ENCODE assay signal across 10 cellular contexts in the genomic region with DNA sequence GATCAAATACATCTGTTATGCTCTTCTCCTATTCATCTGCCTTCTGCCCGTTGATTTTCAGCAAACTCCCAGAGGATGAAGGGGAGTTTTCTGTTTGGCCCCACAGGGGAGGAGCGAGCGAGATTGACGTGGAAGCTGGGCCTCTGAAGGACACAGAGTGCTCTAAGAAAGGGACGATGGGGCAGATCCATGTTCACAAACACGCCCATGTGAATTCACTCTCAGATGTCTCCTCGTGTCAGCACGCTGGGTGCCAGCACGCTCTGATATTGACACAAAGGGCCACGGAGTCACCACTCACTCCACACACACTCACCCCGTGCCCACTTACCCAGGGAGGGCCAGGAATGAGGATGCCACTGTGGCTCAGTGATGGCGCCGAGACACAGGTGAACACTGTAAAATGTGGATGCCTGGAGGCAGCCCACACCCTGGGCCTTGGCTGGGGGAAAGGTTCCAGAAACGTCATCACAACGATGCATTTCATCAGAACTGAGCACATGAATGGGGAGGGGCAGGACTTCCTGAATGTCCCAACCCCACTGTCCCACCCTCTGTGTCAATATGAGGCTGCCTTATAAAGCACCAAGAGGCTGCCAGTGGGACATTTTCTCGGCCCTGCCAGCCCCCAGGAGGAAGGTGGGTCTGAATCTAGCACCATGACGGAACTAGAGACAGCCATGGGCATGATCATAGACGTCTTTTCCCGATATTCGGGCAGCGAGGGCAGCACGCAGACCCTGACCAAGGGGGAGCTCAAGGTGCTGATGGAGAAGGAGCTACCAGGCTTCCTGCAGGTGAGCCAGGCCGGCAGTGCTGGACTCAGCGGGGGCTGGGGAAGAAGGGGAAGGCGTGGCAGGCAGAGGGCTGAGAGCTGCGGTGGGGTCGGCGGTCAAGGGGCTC. TPM values are rescaled to one million over a fixed set of nuclear protein-coding genes. Genes with fewer than 3 reads are reported as not detected.
DNase-seq lines count a peak whose midpoint lies in the region; ATAC-seq and TF ChIP-seq lines count a peak whose summit lies in the region.
"Had no signal": no experiment of that assay in that cellular context is flagged by ENCODE, and none has a peak within 500 bp of the region (broad histone marks: within the 10 kb centered on the region; RNA-seq: fewer than 3 reads in every experiment).

A gene (plus strand): TSS at position 605 of the 903 bp plus-strand sequence. CDS start 55 bp downstream, at position 660.

- no peak for TF ChIP-seq EP300 in transverse colon (IDR thresholded peaks at IDR 0.05; ENCODE audit: low read depth)

- DNase-seq in activated naive CD4-positive, alpha-beta T cell treated with anti-CD3 and anti-CD28 coated beads, Interleukin-2, amount 10 ng/mL, durations not matched to agents 7 days and 5 days: no peak
- DNase-seq in activated naive CD4-positive, alpha-beta T cell (lab: John Stamatoyannopoulos, UW): no peak
- DNase-seq in activated CD4-positive, alpha-beta memory T cell treated with anti-CD3 and anti-CD28 coated beads, Interleukin-2, amount 10 ng/mL, durations not matched to agents 7 days and 5 days: no peak
- DNase-seq in left lung (no peak), transverse colon (peak; percentile 41), NCI-H2081 treated with DMSO at 0.1 percent for 48 hours (lab: John Stamatoyannopoulos, UW) (no peak), NCI-H1105 treated with DMSO at 0.1 percent for 48 hours (lab: John Stamatoyannopoulos, UW) (no peak)
- DNase-seq: effector CD4-positive, alpha-beta T cell had no signal

- H3K36me3 ChIP-seq in left lung (no peaks in the 10 kb centered on the region), transverse colon (no peaks in the 10 kb centered on the region)

- H3K27me3 Mint-ChIP-seq in activated naive CD4-positive, alpha-beta T cell treated with anti-CD3 and anti-CD28 coated beads, Interleukin-2, amount 10 ng/mL, durations not matched to agents 7 days and 5 days: no peaks in the 10 kb centered on the region
- no peaks in the 10 kb centered on the region for H3K27me3 Mint-ChIP-seq in activated CD4-positive, alpha-beta memory T cell treated with anti-CD3 and anti-CD28 coated beads, Interleukin-2, amount 10 ng/mL, durations not matched to agents 7 days and 5 days

- H3K27ac ChIP-seq in left lung (peak within 1 kb of the TSS; percentile 3 to 87), transverse colon (peak within 1 kb of the TSS in 3 of 4 donors; percentile 0 to 42 (median 18))

- ATAC-seq in left lung (no peak), GM21526 (IDR thresholded peaks at IDR 0.05; ENCODE audit: low FRiP score, unreplicated experiment) (no peak)

- CTCF ChIA-PET in activated naive CD4-positive, alpha-beta T cell treated with anti-CD3 and anti-CD28 coated beads, Interleukin-2, amount 10 ng/mL, durations not matched to agents 7 days and 5 days (lab: Charles Lee): interaction anchor here (0.9 to 3.7 kb wide), 5 partner anchors 15 to 53 kb away, joined by 3 to 47 read pairs (median 6); a partner anchor contains a TSS
- CTCF ChIA-PET in activated CD4-positive, alpha-beta memory T cell treated with anti-CD3 and anti-CD28 coated beads, Interleukin-2, amount 10 ng/mL, durations not matched to agents 7 days and 5 days (lab: Charles Lee): interaction anchor here (1.0 to 10.7 kb wide), 3 partner anchors 12 to 19 kb away, joined by 3 to 180 read pairs (median 9); a partner anchor contains a TSS

- TF ChIP-seq POLR2A in transverse colon (IDR thresholded peaks at IDR 0.05): peak; percentile 13

- H3K27me3 ChIP-seq in left lung (no peaks in the 10 kb centered on the region), transverse colon (no peaks in the 10 kb centered on the region)

- H3K4me3 Mint-ChIP-seq in activated naive CD4-positive, alpha-beta T cell treated with anti-CD3 and anti-CD28 coated beads, Interleukin-2, amount 10 ng/mL, durations not matched to agents 7 days and 5 days: peak within 1 kb of the TSS; percentile 21
- H3K4me3 Mint-ChIP-seq in activated CD4-positive, alpha-beta memory T cell treated with anti-CD3 and anti-CD28 coated beads, Interleukin-2, amount 10 ng/mL, durations not matched to agents 7 days and 5 days: peak within 1 kb of the TSS; percentile 61

- POLR2A ChIA-PET in activated CD4-positive, alpha-beta memory T cell treated with anti-CD3 and anti-CD28 coated beads, Interleukin-2, amount 10 ng/mL, durations not matched to agents 7 days and 5 days (lab: Charles Lee): interaction anchor here (1.2 to 10.6 kb wide), 7 partner anchors 12 to 374 kb away, joined by 5 to 374 read pairs (median 22); a partner anchor contains a TSS

- in situ Hi-C loops in transverse colon (cut with MboI; ENCODE audit: low pct_ligation_motif_present in 1 of 4, low pct_unique_long_range_greater_than_20kb in 1 of 4, low sequenced_read_pairs in 3 of 4): no loop called here

- H3K9me3 Mint-ChIP-seq in activated naive CD4-positive, alpha-beta T cell treated with anti-CD3 and anti-CD28 coated beads, Interleukin-2, amount 10 ng/mL, durations not matched to agents 7 days and 5 days: no peaks in the 10 kb centered on the region
- H3K9me3 Mint-ChIP-seq in activated CD4-positive, alpha-beta memory T cell treated with anti-CD3 and anti-CD28 coated beads, Interleukin-2, amount 10 ng/mL, durations not matched to agents 7 days and 5 days: no peaks in the 10 kb centered on the region

- no peak for TF ChIP-seq CTCF in left lung (IDR thresholded peaks at IDR 0.05)
- no peak for TF ChIP-seq CTCF in transverse colon (IDR thresholded peaks at IDR 0.05)

- WGBS in transverse colon (ENCODE audit: low coverage in 1 of 2), 2 donors: 80% methylated on average over 28 of the region's 28 CpGs; no CpG with 5 or more reads in 1 of the 2 donors

- peak within 1 kb of the TSS in 1 of 2 donors; percentile 43 for H3K4me3 ChIP-seq in left lung
- H3K4me3 ChIP-seq in transverse colon: no peak within 1 kb of the TSS

- intact Hi-C loops in left lung (cut with DNase I) (no loop called here), transverse colon (cut with DNase I; ENCODE audit: low total_unique reads) (no loop called here)

- peaks cover 92% of the 10 kb centered on the region for H3K4me1 Mint-ChIP-seq in activated naive CD4-positive, alpha-beta T cell treated with anti-CD3 and anti-CD28 coated beads, Interleukin-2, amount 10 ng/mL, durations not matched to agents 7 days and 5 days
- H3K4me1 Mint-ChIP-seq in activated CD4-positive, alpha-beta memory T cell treated with anti-CD3 and anti-CD28 coated beads, Interleukin-2, amount 10 ng/mL, durations not matched to agents 7 days and 5 days: peaks cover 90% of the 10 kb centered on the region

- H3K4me1 ChIP-seq in left lung (peaks cover 15 to 82% of the 10 kb centered on the region in 2 donors), transverse colon (peaks cover 0 to 41% (median 17%) of the 10 kb centered on the region in 4 donors)

- peaks cover 11% of the 10 kb centered on the region for H3K36me3 Mint-ChIP-seq in activated naive CD4-positive, alpha-beta T cell treated with anti-CD3 and anti-CD28 coated beads, Interleukin-2, amount 10 ng/mL, durations not matched to agents 7 days and 5 days
- peaks cover 18% of the 10 kb centered on the region for H3K36me3 Mint-ChIP-seq in activated CD4-positive, alpha-beta memory T cell treated with anti-CD3 and anti-CD28 coated beads, Interleukin-2, amount 10 ng/mL, durations not matched to agents 7 days and 5 days (ENCODE audit: low read depth)

- peak within 1 kb of the TSS; percentile 94 for H3K27ac Mint-ChIP-seq in activated naive CD4-positive, alpha-beta T cell treated with anti-CD3 and anti-CD28 coated beads, Interleukin-2, amount 10 ng/mL, durations not matched to agents 7 days and 5 days
- peak within 1 kb of the TSS; percentile 92 for H3K27ac Mint-ChIP-seq in activated CD4-positive, alpha-beta memory T cell treated with anti-CD3 and anti-CD28 coated beads, Interleukin-2, amount 10 ng/mL, durations not matched to agents 7 days and 5 days

- no peaks in the 10 kb centered on the region for H3K9me3 ChIP-seq in left lung
- no peaks in the 10 kb centered on the region for H3K9me3 ChIP-seq in transverse colon

RNA-seq across cellular contexts. Expression of the gene that starts here (rescaled TPM):
- total RNA-seq in activated CD4-positive, alpha-beta memory T cell treated with anti-CD3 and anti-CD28 coated beads, Interleukin-2, amount 10 ng/mL, durations not matched to agents 7 days and 5 days: 100 to 1,000 TPM; 165 to 176 TPM
- total RNA-seq in left lung (10 to 100 TPM in 1 of 2 donors, 1 to 10 TPM in 1; 5.9 to 85.0 TPM), transverse colon (1 to 10 TPM in 2 of 4 donors, not detected in 2; 7.5 to 7.8 TPM)
- total RNA-seq: LHCN-M2 had no signal
